Comparison of ENCODE assay signal across 12 cellular contexts in the genomic region with DNA sequence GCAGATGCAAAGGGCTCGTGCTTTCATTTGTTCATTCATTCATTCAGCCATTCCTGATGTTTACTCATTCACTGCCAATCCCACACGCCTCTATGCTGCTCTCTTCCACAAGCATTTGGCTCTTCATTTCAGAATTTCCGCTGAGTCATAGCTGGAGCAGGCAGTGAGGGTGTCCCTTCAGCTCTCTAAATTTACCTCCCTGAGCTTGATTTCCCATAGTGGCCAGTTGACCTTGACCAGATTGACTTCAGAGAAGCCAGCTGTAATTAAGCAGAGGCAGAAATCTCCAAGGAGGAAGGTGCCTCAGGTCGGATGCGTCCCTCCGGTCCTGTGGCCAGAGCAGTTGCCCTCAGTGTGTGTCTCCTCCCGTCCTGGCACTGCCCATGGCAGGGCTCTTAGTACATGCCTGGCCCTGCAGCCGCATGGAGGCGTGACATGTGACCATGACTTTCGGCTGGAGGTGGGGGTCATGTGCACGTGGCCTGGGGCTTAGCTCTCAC.
DNase-seq lines count a peak whose midpoint lies in the region; ATAC-seq and TF ChIP-seq lines count a peak whose summit lies in the region.
"Had no signal": no experiment of that assay in that cellular context is flagged by ENCODE, and none has a peak within 500 bp of the region (broad histone marks: within the 10 kb centered on the region; RNA-seq: fewer than 3 reads in every experiment).

No MANE protein-coding gene starts in this region.

- H3K27ac Mint-ChIP-seq in activated naive CD8-positive, alpha-beta T cell treated with anti-CD3 and anti-CD28 coated beads for 36 hours = no peak overlapping the region
- H3K27ac Mint-ChIP-seq: natural killer cell had no signal

- TF ChIP-seq CTCF in SK-N-SH (IDR thresholded peaks at IDR 0.05) = no peak

- H3K9me3 ChIP-seq in SK-N-SH = no peaks in the 10 kb centered on the region

- H3K27ac ChIP-seq in SK-N-SH (ENCODE audit: low read depth in 2 of 2, low read length in 1 of 2) = no peak overlapping the region

- H3K27me3 ChIP-seq in SK-N-SH (ENCODE audit: insufficient read depth) = no peaks in the 10 kb centered on the region; the same call in 1 of the 2 replicates

- H3K79me2 ChIP-seq in SK-N-SH (ENCODE audit: insufficient read depth) = no peaks in the 10 kb centered on the region

- no peak overlapping the region for H3K4me2 ChIP-seq in SK-N-SH

- no peak for ATAC-seq in GM21423 (IDR thresholded peaks at IDR 0.05; ENCODE audit: unreplicated experiment)
- ATAC-seq: natural killer cell had no signal

- WGBS in SK-N-SH (ENCODE audit: low lambda C conversion rate) = 32% methylated on average over 5 of the region's 11 CpGs

- no peak for TF ChIP-seq EP300 in SK-N-SH (IDR thresholded peaks at IDR 0.05; ENCODE audit: borderline replicate concordance in 1 of 2, low read depth in 1 of 2, low read length in 1 of 2)

- no peak overlapping the region for H3K4me3 ChIP-seq in SK-N-SH (ENCODE audit: low read depth in 2 of 2, low read length in 1 of 2)

- no peaks in the 10 kb centered on the region for H3K36me3 Mint-ChIP-seq in activated naive CD8-positive, alpha-beta T cell treated with anti-CD3 and anti-CD28 coated beads for 36 hours
- H3K36me3 Mint-ChIP-seq: natural killer cell had no signal

- peaks cover 5% of the 10 kb centered on the region for H3K9me3 Mint-ChIP-seq in activated naive CD8-positive, alpha-beta T cell treated with anti-CD3 and anti-CD28 coated beads for 36 hours
- H3K9me3 Mint-ChIP-seq: natural killer cell had no signal

- no peak for TF ChIP-seq RAD21 in SK-N-SH (IDR thresholded peaks at IDR 0.05; ENCODE audit: low read length)

- H3K4me3 Mint-ChIP-seq in activated naive CD8-positive, alpha-beta T cell treated with anti-CD3 and anti-CD28 coated beads for 36 hours = no peak overlapping the region
- H3K4me3 Mint-ChIP-seq: central memory CD8-positive, alpha-beta T cell; natural killer cell had no signal

- peak; percentile 87 for DNase-seq in ELR (ENCODE audit: low read depth)
- DNase-seq in SK-N-SH = no peak
- peak; percentile 56 for DNase-seq in fibroblast of the conjunctiva (ENCODE audit: low read depth)
- peak; percentile 70 for DNase-seq in renal cortical epithelial cell (ENCODE audit: low read depth)
- DNase-seq in ureter (ENCODE audit: low spot score) = no peak
- DNase-seq in activated naive CD8-positive, alpha-beta T cell treated with anti-CD3 and anti-CD28 coated beads for 36 hours = no peak
- no peak for DNase-seq in NCI-H2029 treated with DMSO at 0.1 percent for 48 hours (lab: John Stamatoyannopoulos, UW)
- DNase-seq: natural killer cell, NCI-H1417 treated with DMSO at 0.1 percent for 48 hours, T1000 had no signal

- H3K27me3 Mint-ChIP-seq in activated naive CD8-positive, alpha-beta T cell treated with anti-CD3 and anti-CD28 coated beads for 36 hours = peaks cover 26% of the 10 kb centered on the region

- H4K20me1 ChIP-seq in SK-N-SH (ENCODE audit: insufficient read depth) = no peaks in the 10 kb centered on the region

- H3K9ac ChIP-seq in SK-N-SH = no peak overlapping the region

- H3F3A ChIP-seq in SK-N-SH (replicated peaks; ENCODE audit: insufficient read depth) = no peaks in the 10 kb centered on the region

- no peaks in the 10 kb centered on the region for H3K9me2 ChIP-seq in SK-N-SH

- 0 out of 2 replicates have a peak overlapping the region, but pooled peaks have one; percentile 27 for H2AFZ ChIP-seq in SK-N-SH (ENCODE audit: low read depth)

- H3K4me1 ChIP-seq in SK-N-SH (ENCODE audit: control insufficient read depth in 1 of 2, insufficient read depth in 2 of 2, low read depth in 1 of 2, low read length in 1 of 2) = peaks cover 0 to 2% of the 10 kb centered on the region in 2 experiments; a peak in 1 of 4 replicates

- CTCF ChIA-PET in SK-N-SH (lab: Yijun Ruan, JAX) = no interaction called here

- H3K36me3 ChIP-seq in SK-N-SH (replicated peaks in 1 of 2; ENCODE audit: control insufficient read depth in 1 of 2, insufficient read depth in 2 of 2, low read length in 1 of 2) = no peaks in the 10 kb centered on the region

- POLR2A ChIA-PET in SK-N-SH (lab: Yijun Ruan, JAX) = no interaction called here

- no peaks in the 10 kb centered on the region for H3K4me1 Mint-ChIP-seq in activated naive CD8-positive, alpha-beta T cell treated with anti-CD3 and anti-CD28 coated beads for 36 hours
- H3K4me1 Mint-ChIP-seq: central memory CD8-positive, alpha-beta T cell; natural killer cell had no signal

TF ChIP-seq in SK-N-SH, 30 proteins besides CTCF, POLR2A, EP300 and RAD21:
- TF ChIP-seq FOXJ3 (CRISPR knock-in tag; IDR thresholded peaks at IDR 0.05) (no peak), CHD2 (IDR thresholded peaks at IDR 0.05; ENCODE audit: low read length, partially characterized antibody) (no peak), GABPA (IDR thresholded peaks at IDR 0.05; ENCODE audit: low read depth) (no peak), SMC3 (IDR thresholded peaks at IDR 0.05; ENCODE audit: low read depth, low read length) (no peak), JUND (IDR thresholded peaks at IDR 0.05) (peak; percentile 22; the same call in 1 of the 2 replicates), NFIC (IDR thresholded peaks at IDR 0.05; ENCODE audit: borderline replicate concordance) (peak; percentile 28; the same call in 1 of the 2 replicates), FOSL2 (IDR thresholded peaks at IDR 0.05; ENCODE audit: borderline replicate concordance, low read depth) (peak; percentile 14; the same call in 1 of the 2 replicates), EZH2phosphoT487 (IDR thresholded peaks at IDR 0.05; ENCODE audit: borderline replicate concordance, low read depth) (no peak)
- TF ChIP-seq, protein P1, sequence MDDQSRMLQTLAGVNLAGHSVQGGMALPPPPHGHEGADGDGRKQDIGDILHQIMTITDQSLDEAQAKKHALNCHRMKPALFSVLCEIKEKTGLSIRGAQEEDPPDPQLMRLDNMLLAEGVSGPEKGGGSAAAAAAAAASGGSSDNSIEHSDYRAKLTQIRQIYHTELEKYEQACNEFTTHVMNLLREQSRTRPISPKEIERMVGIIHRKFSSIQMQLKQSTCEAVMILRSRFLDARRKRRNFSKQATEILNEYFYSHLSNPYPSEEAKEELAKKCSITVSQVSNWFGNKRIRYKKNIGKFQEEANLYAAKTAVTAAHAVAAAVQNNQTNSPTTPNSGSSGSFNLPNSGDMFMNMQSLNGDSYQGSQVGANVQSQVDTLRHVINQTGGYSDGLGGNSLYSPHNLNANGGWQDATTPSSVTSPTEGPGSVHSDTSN (IDR thresholded peaks at IDR 0.05) = 0 out of 2 replicates have a peak, but pooled peaks have one; percentile 10

Comparison
In these comparisons a context has a peak if more than half of its experiments do, and no peak if none do; other contexts are left out.
1. DNase-seq: peak in ELR (single experiment), fibroblast of the conjunctiva (single experiment) and renal cortical epithelial cell (single experiment); none in SK-N-SH (single experiment), ureter (single experiment), activated naive CD8-positive, alpha-beta T cell treated with anti-CD3 and anti-CD28 coated beads for 36 hours (single experiment) and NCI-H2029 treated with DMSO at 0.1 percent for 48 hours (single experiment).